Comparison of ENCODE assay signal across 1 cellular context in genomic region chr19:19515764-19516519, GRCh38.
TF ChIP-seq lines count a peak whose summit lies in the region.

Gene NDUFA13 (plus strand): TSS chr19:19516225. CDS start chr19:19516239, 14 bp downstream.

TF ChIP-seq in HepG2, 621 proteins besides CTCF, POLR2A, EP300 and RAD21 (continued from another document and continues in another):
- no peak for TF ChIP-seq ZNF646 (CRISPR knock-in tag; IDR thresholded peaks at IDR 0.05)
- peak; percentile 79 for TF ChIP-seq POGK (CRISPR knock-in tag; conservative IDR thresholded peaks at IDR 0.05)
- no peak; the same call in 1 of the 2 replicates for TF ChIP-seq MXD4 (CRISPR knock-in tag; IDR thresholded peaks at IDR 0.05)
- no peak for TF ChIP-seq NCOA5 (CRISPR knock-in tag; IDR thresholded peaks at IDR 0.05)
- TF ChIP-seq PRDM10 (CRISPR knock-in tag; IDR thresholded peaks at IDR 0.05; ENCODE audit: low read depth): no peak
- TF ChIP-seq ZNF672 (CRISPR knock-in tag; IDR thresholded peaks at IDR 0.05): 0 out of 2 replicates have a peak, but pooled peaks have one; percentile 60
- TF ChIP-seq ZNF564 (CRISPR knock-in tag; IDR thresholded peaks at IDR 0.05): no peak; the same call in 1 of the 2 replicates
- no peak for TF ChIP-seq ZNF234 (CRISPR knock-in tag; conservative IDR thresholded peaks at IDR 0.05)
- TF ChIP-seq MXI1 (IDR thresholded peaks at IDR 0.05; ENCODE audit: borderline replicate concordance, low read depth, low read length): peak; percentile 92; the same call in 1 of the 3 replicates
- TF ChIP-seq KAT2B (IDR thresholded peaks at IDR 0.05; ENCODE audit: borderline replicate concordance, low read depth, low read length): no peak
- no peak; the same call in 1 of the 2 replicates for TF ChIP-seq ZNF670 (CRISPR knock-in tag; IDR thresholded peaks at IDR 0.05; ENCODE audit: borderline replicate concordance)
- no peak for TF ChIP-seq SP1 (IDR thresholded peaks at IDR 0.05)
- peak; percentile 74 for TF ChIP-seq SP1 (CRISPR knock-in tag; IDR thresholded peaks at IDR 0.05)
- peak; percentile 84; the same call in 1 of the 2 replicates for TF ChIP-seq ZNF782 (CRISPR knock-in tag; IDR thresholded peaks at IDR 0.05; ENCODE audit: borderline replicate concordance)
- TF ChIP-seq CCAR2 (optimal IDR thresholded peaks at IDR 0.05; ENCODE audit: low read depth, low read length): no peak
- TF ChIP-seq SMARCC2 (IDR thresholded peaks at IDR 0.05): no peak
- no peak for TF ChIP-seq ZNF235 (CRISPR knock-in tag; IDR thresholded peaks at IDR 0.05; ENCODE audit: borderline replicate concordance)
- TF ChIP-seq RERE (CRISPR knock-in tag; IDR thresholded peaks at IDR 0.05; ENCODE audit: low read depth): no peak
- TF ChIP-seq NCOA1 (CRISPR knock-in tag; IDR thresholded peaks at IDR 0.05): no peak; the same call in 1 of the 2 replicates
- TF ChIP-seq ZNF619 (CRISPR knock-in tag; IDR thresholded peaks at IDR 0.05): 0 out of 2 replicates have a peak, but pooled peaks have one; percentile 40
- TF ChIP-seq TEF (CRISPR knock-in tag; IDR thresholded peaks at IDR 0.05): no peak
- TF ChIP-seq SPEN (CRISPR knock-in tag; IDR thresholded peaks at IDR 0.05; ENCODE audit: low read depth): peak; percentile 88
- TF ChIP-seq CAMTA2 (CRISPR knock-in tag; IDR thresholded peaks at IDR 0.05; ENCODE audit: borderline replicate concordance): no peak
- TF ChIP-seq CREM (IDR thresholded peaks at IDR 0.05): peak; percentile 91
- TF ChIP-seq CREM (CRISPR knock-in tag; IDR thresholded peaks at IDR 0.05): no peak
- TF ChIP-seq ZNF275 (CRISPR knock-in tag; IDR thresholded peaks at IDR 0.05; ENCODE audit: borderline replicate concordance): no peak
- peak; percentile 91; the same call in 1 of the 2 replicates for TF ChIP-seq ZNF230 (CRISPR knock-in tag; IDR thresholded peaks at IDR 0.05)
- TF ChIP-seq TEAD2 (CRISPR knock-in tag; IDR thresholded peaks at IDR 0.05): peak; percentile 70; the same call in 1 of the 2 replicates
- TF ChIP-seq SRF (IDR thresholded peaks at IDR 0.05; ENCODE audit: low read depth, low read length): 0 out of 2 replicates have a peak, but pooled peaks have one; percentile 4
- peak; percentile 42; the same call in 1 of the 2 replicates for TF ChIP-seq NFAT5 (CRISPR knock-in tag; IDR thresholded peaks at IDR 0.05)
- peak; percentile 8; the same call in 1 of the 2 replicates for TF ChIP-seq HNF4A (CRISPR knock-in tag; IDR thresholded peaks at IDR 0.05)
